18 cellular contexts compared by ENCODE assay signal in the genomic region with DNA sequence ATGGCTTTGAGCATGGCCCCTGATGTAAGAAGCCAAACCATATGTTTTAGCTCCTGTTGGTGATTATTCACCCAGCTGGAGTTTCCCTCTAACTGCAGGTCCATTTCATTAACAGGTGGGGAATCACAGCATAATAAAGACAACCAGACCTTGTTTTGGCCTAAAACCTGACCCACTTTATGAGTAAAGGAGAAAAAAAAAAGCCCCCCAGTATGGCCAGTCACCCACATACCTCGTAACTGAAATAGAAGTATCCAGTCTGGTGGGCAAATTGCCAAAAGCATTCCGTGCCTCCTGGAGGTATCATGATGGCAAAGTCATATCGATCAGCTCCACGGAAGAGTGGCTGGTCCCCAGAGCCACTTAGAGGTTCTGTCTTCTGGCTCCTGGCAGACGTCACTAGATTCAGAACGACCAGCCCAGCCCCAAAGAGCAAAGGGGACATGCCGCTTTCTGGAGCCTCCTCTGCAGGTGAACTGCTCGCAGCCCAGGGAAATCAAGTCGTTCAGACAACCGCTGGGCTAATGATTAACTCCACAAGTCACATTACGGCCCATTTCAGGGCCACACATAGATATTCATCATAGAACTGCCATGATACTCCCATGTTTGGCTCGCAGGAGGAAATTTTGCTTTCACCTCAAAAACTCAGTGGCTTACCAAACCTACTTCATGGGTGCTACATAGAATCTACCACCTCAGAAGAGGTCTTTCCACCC. TPM values are rescaled to one million over a fixed set of nuclear protein-coding genes. Genes with fewer than 3 reads are reported as not detected.
DNase-seq lines count a peak whose midpoint lies in the region; ATAC-seq and TF ChIP-seq lines count a peak whose summit lies in the region.
"Had no signal": no experiment of that assay in that cellular context is flagged by ENCODE, and none has a peak within 500 bp of the region (broad histone marks: within the 10 kb centered on the region; RNA-seq: fewer than 3 reads in every experiment).

A gene (minus strand): TSS at position 478 of the 719 bp plus-strand sequence. CDS start 33 bp downstream, at position 445.

- H3K9me3 ChIP-seq in left lung, result no peaks in the 10 kb centered on the region
- H3K9me3 ChIP-seq in stomach, result no peaks in the 10 kb centered on the region
- no peaks in the 10 kb centered on the region for H3K9me3 ChIP-seq in endodermal cell (ENCODE audit: control insufficient read depth, low read length)
- H3K9me3 ChIP-seq: suprapubic skin had no signal

- in situ Hi-C loops in GM13977 (cut with MboI; ENCODE audit: low pct_unique_long_range_greater_than_20kb, low sequenced_read_pairs, unreplicated experiment), result no loop called here

- H3K36me3 ChIP-seq in left lung (peaks cover 0 to 34% of the 10 kb centered on the region in 2 donors), stomach (peaks cover 21 to 46% (median 30%) of the 10 kb centered on the region in 4 donors), endodermal cell (ENCODE audit: control insufficient read depth, insufficient read depth, low read length) (peaks cover 24% of the 10 kb centered on the region)

- no peak for DNase-seq in activated naive CD4-positive, alpha-beta T cell treated with anti-CD3 and anti-CD28 coated beads for 36 hours
- no peak for DNase-seq in activated naive CD4-positive, alpha-beta T cell treated with Interleukin-2 at 50 U/mL for 16 hours
- peak; percentile 78 for DNase-seq in SW480 (ENCODE audit: low spot score)
- DNase-seq in left lung, result no peak
- DNase-seq in stomach, result peak; percentile 63
- DNase-seq in GM13977 (ENCODE audit: low spot score), result no peak
- DNase-seq in endodermal cell, result no peak
- DNase-seq: activated CD4-positive, CD25-positive, alpha-beta regulatory T cell; activated CD8-positive, alpha-beta memory T cell treated with anti-CD3 and anti-CD28 coated beads, Interleukin-2, amount 50 U/mL, for 48 hours; hippocampal formation; NCI-H345; nucleus accumbens; SW 1271 had no signal

- H3K4me3 Mint-ChIP-seq in activated naive CD4-positive, alpha-beta T cell treated with anti-CD3 and anti-CD28 coated beads for 36 hours, result no peak within 1 kb of the TSS
- no peak within 1 kb of the TSS for H3K4me3 Mint-ChIP-seq in endodermal cell

- H3K27me3 Mint-ChIP-seq in activated naive CD4-positive, alpha-beta T cell treated with anti-CD3 and anti-CD28 coated beads for 36 hours (ENCODE audit: low read depth), result no peaks in the 10 kb centered on the region
- no peaks in the 10 kb centered on the region for H3K27me3 Mint-ChIP-seq in endodermal cell (ENCODE audit: insufficient read depth)

- H3K36me3 Mint-ChIP-seq in activated naive CD4-positive, alpha-beta T cell treated with anti-CD3 and anti-CD28 coated beads for 36 hours (ENCODE audit: low read depth), result peaks cover 28% of the 10 kb centered on the region
- H3K36me3 Mint-ChIP-seq in endodermal cell (ENCODE audit: low read depth), result peaks cover 24% of the 10 kb centered on the region

- TF ChIP-seq EP300 in stomach (IDR thresholded peaks at IDR 0.05), result no peak

- WGBS in stomach, 5 donors, result 29 to 57% (median 51%) methylated on average over 12 of the region's 12 CpGs
- 92 to 96% methylated on average over 11 to 12 of the region's 12 CpGs for WGBS in endodermal cell (ENCODE audit: insufficient coverage in 1 of 2, insufficient read length in 1 of 2), 2 experiments

- H3K27ac ChIP-seq in left lung, result peak within 1 kb of the TSS in 1 of 2 donors; percentile 17
- peak within 1 kb of the TSS; percentile 55 to 74 (median 69) for H3K27ac ChIP-seq in stomach
- H3K27ac ChIP-seq in endodermal cell (ENCODE audit: low read depth, low read length), result no peak within 1 kb of the TSS
- H3K27ac ChIP-seq: suprapubic skin had no signal

- CTCF ChIA-PET in activated naive CD4-positive, alpha-beta T cell treated with anti-CD3 and anti-CD28 coated beads for 36 hours (lab: Charles Lee), result interaction anchor here (0.6 kb wide), 2 partner anchors 18 to 45 kb away, joined by 3 to 8 read pairs; no protein-coding TSS in a partner anchor

- H3K4me1 Mint-ChIP-seq in activated naive CD4-positive, alpha-beta T cell treated with anti-CD3 and anti-CD28 coated beads for 36 hours (ENCODE audit: low read depth), result no peaks in the 10 kb centered on the region
- peaks cover 15% of the 10 kb centered on the region for H3K4me1 Mint-ChIP-seq in endodermal cell

- intact Hi-C loops in activated naive CD4-positive, alpha-beta T cell treated with anti-CD3 and anti-CD28 coated beads for 36 hours (cut with micrococcal nuclease), result no loop called here
- intact Hi-C loops in left lung (cut with DNase I), result no loop called here
- intact Hi-C loops in stomach (cut with DNase I; ENCODE audit: low total_unique reads), result no loop called here

- no peaks in the 10 kb centered on the region for H3K9me3 Mint-ChIP-seq in activated naive CD4-positive, alpha-beta T cell treated with anti-CD3 and anti-CD28 coated beads for 36 hours
- H3K9me3 Mint-ChIP-seq in endodermal cell, result no peaks in the 10 kb centered on the region

- no peak within 1 kb of the TSS for H3K4me3 ChIP-seq in left lung
- peak within 1 kb of the TSS; percentile 26 to 39 (median 34) for H3K4me3 ChIP-seq in stomach
- no peak within 1 kb of the TSS for H3K4me3 ChIP-seq in endodermal cell (ENCODE audit: low read length)
- H3K4me3 ChIP-seq: lung, smooth muscle cell, suprapubic skin had no signal

- no peaks in the 10 kb centered on the region for H3K27me3 ChIP-seq in left lung
- no peaks in the 10 kb centered on the region for H3K27me3 ChIP-seq in stomach
- no peaks in the 10 kb centered on the region for H3K27me3 ChIP-seq in endodermal cell (ENCODE audit: control insufficient read depth, insufficient read depth, low read length, poor library complexity, severe bottlenecking)
- H3K27me3 ChIP-seq: suprapubic skin had no signal

- TF ChIP-seq CTCF in left lung (IDR thresholded peaks at IDR 0.05), result no peak
- no peak for TF ChIP-seq CTCF in stomach (IDR thresholded peaks at IDR 0.05)
- no peak for TF ChIP-seq CTCF in GM13977 (IDR thresholded peaks at IDR 0.05; ENCODE audit: extremely low read depth, insufficient read depth, missing control alignments)
- no peak for TF ChIP-seq CTCF in endodermal cell (conservative IDR thresholded peaks at IDR 0.05)

- no peak for TF ChIP-seq POLR2A in stomach (IDR thresholded peaks at IDR 0.05)

- H3K27ac Mint-ChIP-seq in activated naive CD4-positive, alpha-beta T cell treated with anti-CD3 and anti-CD28 coated beads for 36 hours, result peak within 1 kb of the TSS; percentile 46
- no peak within 1 kb of the TSS for H3K27ac Mint-ChIP-seq in endodermal cell

- H3K9ac ChIP-seq in endodermal cell (ENCODE audit: extremely low read depth, low read length, poor library complexity, severe bottlenecking), result no peak within 1 kb of the TSS

- H3K4me1 ChIP-seq in left lung, result peaks cover 0 to 1% of the 10 kb centered on the region in 2 donors
- H3K4me1 ChIP-seq in stomach, result peaks cover 0 to 34% (median 19%) of the 10 kb centered on the region in 4 donors
- peaks cover 3% of the 10 kb centered on the region for H3K4me1 ChIP-seq in endodermal cell (ENCODE audit: control insufficient read depth, insufficient read depth, low read length)
- H3K4me1 ChIP-seq: suprapubic skin had no signal

- ATAC-seq in left lung (peak; percentile 76), SK-N-SH treated with all-trans-retinoic acid at 6 μM for 48 hours (no peak)

TF ChIP-seq in SK-N-SH treated with all-trans-retinoic acid at 6 μM for 48 hours, 23 proteins besides CTCF, POLR2A, EP300 and RAD21 (continues in another document):
- TF ChIP-seq TCF4 (CRISPR knock-in tag; IDR thresholded peaks at IDR 0.05; ENCODE audit: borderline replicate concordance), result no peak
- no peak for TF ChIP-seq OSR1 (CRISPR knock-in tag; IDR thresholded peaks at IDR 0.05)
- TF ChIP-seq, protein P1, sequence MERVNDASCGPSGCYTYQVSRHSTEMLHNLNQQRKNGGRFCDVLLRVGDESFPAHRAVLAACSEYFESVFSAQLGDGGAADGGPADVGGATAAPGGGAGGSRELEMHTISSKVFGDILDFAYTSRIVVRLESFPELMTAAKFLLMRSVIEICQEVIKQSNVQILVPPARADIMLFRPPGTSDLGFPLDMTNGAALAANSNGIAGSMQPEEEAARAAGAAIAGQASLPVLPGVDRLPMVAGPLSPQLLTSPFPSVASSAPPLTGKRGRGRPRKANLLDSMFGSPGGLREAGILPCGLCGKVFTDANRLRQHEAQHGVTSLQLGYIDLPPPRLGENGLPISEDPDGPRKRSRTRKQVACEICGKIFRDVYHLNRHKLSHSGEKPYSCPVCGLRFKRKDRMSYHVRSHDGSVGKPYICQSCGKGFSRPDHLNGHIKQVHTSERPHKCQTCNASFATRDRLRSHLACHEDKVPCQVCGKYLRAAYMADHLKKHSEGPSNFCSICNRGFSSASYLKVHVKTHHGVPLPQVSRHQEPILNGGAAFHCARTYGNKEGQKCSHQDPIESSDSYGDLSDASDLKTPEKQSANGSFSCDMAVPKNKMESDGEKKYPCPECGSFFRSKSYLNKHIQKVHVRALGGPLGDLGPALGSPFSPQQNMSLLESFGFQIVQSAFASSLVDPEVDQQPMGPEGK (CRISPR knock-in tag; IDR thresholded peaks at IDR 0.05; ENCODE audit: borderline replicate concordance), result no peak
- no peak for TF ChIP-seq CSDC2 (CRISPR knock-in tag; IDR thresholded peaks at IDR 0.05)
- TF ChIP-seq PPARA (CRISPR knock-in tag; IDR thresholded peaks at IDR 0.05; ENCODE audit: borderline replicate concordance), result no peak
- TF ChIP-seq ESRRG (CRISPR knock-in tag; IDR thresholded peaks at IDR 0.05), result no peak
- no peak for TF ChIP-seq ARNTL (CRISPR knock-in tag; IDR thresholded peaks at IDR 0.05; ENCODE audit: borderline replicate concordance, low read depth)
- TF ChIP-seq, protein P2, sequence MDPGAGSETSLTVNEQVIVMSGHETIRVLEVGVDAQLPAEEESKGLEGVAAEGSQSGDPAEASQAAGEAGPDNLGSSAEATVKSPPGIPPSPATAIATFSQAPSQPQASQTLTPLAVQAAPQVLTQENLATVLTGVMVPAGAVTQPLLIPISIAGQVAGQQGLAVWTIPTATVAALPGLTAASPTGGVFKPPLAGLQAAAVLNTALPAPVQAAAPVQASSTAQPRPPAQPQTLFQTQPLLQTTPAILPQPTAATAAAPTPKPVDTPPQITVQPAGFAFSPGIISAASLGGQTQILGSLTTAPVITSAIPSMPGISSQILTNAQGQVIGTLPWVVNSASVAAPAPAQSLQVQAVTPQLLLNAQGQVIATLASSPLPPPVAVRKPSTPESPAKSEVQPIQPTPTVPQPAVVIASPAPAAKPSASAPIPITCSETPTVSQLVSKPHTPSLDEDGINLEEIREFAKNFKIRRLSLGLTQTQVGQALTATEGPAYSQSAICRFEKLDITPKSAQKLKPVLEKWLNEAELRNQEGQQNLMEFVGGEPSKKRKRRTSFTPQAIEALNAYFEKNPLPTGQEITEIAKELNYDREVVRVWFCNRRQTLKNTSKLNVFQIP (CRISPR knock-in tag; IDR thresholded peaks at IDR 0.05; ENCODE audit: borderline replicate concordance, low read depth), result no peak
- TF ChIP-seq BACH2 (CRISPR knock-in tag; IDR thresholded peaks at IDR 0.05; ENCODE audit: borderline replicate concordance), result no peak

RNA-seq across cellular contexts. Expression of the gene that starts here (rescaled TPM):
- total RNA-seq in activated naive CD4-positive, alpha-beta T cell treated with anti-CD3 and anti-CD28 coated beads for 36 hours, result under 1 TPM; 0.86 to 0.88 TPM
- total RNA-seq in left lung, result 1 to 10 TPM; 1.2 to 4.2 TPM
- total RNA-seq in stomach, result 10 to 100 TPM in 2 of 5 donors, 1 to 10 TPM in 2, not detected in 1; 1.8 to 31.9 (median 10.8) TPM
- polyA plus RNA-seq in stomach, result 10 to 100 TPM in 2 of 3 donors, 1 to 10 TPM in 1; 3.8 to 60.1 (median 37.6) TPM
- under 1 TPM; 0.53 to 0.66 TPM for total RNA-seq in endodermal cell
- not detected for polyA plus RNA-seq in endodermal cell (2013, experiment 1 of 2)
- polyA plus RNA-seq in endodermal cell (2013, experiment 2 of 2), result not detected
- total RNA-seq: M059J had no signal

Comparison
In these comparisons a context has a peak if more than half of its experiments do, and no peak if none do; other contexts are left out.
1. DNase-seq: peak in SW480 (single experiment) and stomach (single experiment); none in activated naive CD4-positive, alpha-beta T cell treated with anti-CD3 and anti-CD28 coated beads for 36 hours (single experiment), activated naive CD4-positive, alpha-beta T cell treated with Interleukin-2 at 50 U/mL for 16 hours (single experiment), left lung (0 of 2), GM13977 (single experiment) and endodermal cell (single experiment).
2. H3K4me3 ChIP-seq: peak in stomach (4 of 4); none in left lung (0 of 2) and endodermal cell (single experiment).